In the genomic region with DNA sequence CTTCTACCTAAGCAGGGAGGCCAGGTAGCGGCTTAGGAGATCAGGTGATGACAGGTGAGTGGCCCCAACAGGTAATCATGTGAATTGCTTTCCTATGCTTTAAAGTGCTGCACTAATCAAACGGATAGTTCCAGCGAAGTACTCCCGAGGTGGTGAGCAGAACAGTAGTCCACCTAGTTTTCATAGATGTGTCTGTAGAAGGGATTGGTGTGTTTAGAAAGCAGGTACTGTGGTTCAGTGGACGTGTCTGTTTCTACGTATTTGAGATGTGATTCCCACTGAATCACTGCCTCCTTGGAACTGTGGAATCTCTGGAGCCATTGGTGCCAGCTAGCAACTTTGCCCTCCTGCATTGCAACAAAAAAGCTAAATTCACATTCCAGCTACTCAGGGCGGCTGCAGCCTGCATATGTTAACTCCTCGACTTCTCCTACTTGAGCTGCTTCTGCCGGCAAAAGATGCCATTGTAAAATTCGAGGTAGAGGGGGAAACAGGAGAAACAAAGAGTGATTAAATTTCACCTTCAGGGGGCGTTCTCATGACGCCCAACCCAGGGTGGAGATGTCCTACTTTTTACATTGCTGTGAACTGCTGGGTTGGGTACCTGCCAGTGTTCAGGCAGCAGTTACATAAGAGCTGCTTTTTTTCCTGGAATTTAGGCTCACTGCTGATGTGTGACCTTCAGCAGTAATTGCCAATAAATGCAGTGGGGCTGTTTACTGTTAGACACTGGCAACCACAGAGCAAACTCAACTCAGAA, we compare ENCODE assay signal across 8 cellular contexts.
DNase-seq lines count a peak whose midpoint lies in the region; ATAC-seq, FAIRE-seq and TF ChIP-seq lines count a peak whose summit lies in the region.

No MANE protein-coding gene starts in this region.

- in situ Hi-C loops in ACHN (cut with HindIII; ENCODE audit: low pct_ligation_motif_present, low pct_unique_long_range_greater_than_20kb, low sequenced_read_pairs) = loop anchor here (25.0 kb wide), 1 partner anchor 342 kb away; no protein-coding TSS in a partner anchor

- peaks cover 60% of the 10 kb centered on the region for H3K4me1 ChIP-seq in lower lobe of right lung

- H3K4me3 ChIP-seq in lower lobe of right lung = no peak overlapping the region

- peak overlapping the region; percentile 73 for H3K27ac ChIP-seq in lower lobe of right lung

- no peaks in the 10 kb centered on the region for H3K27me3 ChIP-seq in lower lobe of right lung (ENCODE audit: low read depth)

- ATAC-seq in GM18868 (IDR thresholded peaks at IDR 0.05; ENCODE audit: unreplicated experiment) (peak; percentile 55), lower lobe of right lung (peak; percentile 82 to 87), HG02884 (IDR thresholded peaks at IDR 0.05; ENCODE audit: unreplicated experiment) (no peak), HG03342 (IDR thresholded peaks at IDR 0.05; ENCODE audit: unreplicated experiment) (no peak)

- no peaks in the 10 kb centered on the region for H3K9me3 ChIP-seq in lower lobe of right lung

- peak; percentile 69 for DNase-seq in ACHN
- peak; percentile 80 for DNase-seq in RPMI7951 (ENCODE audit: low read depth)
- peak; percentile 79 to 88 for DNase-seq in dermis microvascular lymphatic vessel endothelial cell (ENCODE audit: low read depth in 2 of 2)
- DNase-seq in lower lobe of right lung = no peak
- peak; percentile 80 for DNase-seq in urothelium cell line (ENCODE audit: low spot score)

- peak; percentile 77 for FAIRE-seq in urothelium cell line (lab: Jason Lieb, UNC)

- peak; percentile 37 for TF ChIP-seq CTCF in lower lobe of right lung (IDR thresholded peaks at IDR 0.05)

- intact Hi-C loops in lower lobe of right lung (cut with DNase I) = no loop called here

- H3K36me3 ChIP-seq in lower lobe of right lung = peaks cover 11% of the 10 kb centered on the region

Comparison
In these comparisons a context has a peak if more than half of its experiments do, and no peak if none do; other contexts are left out.
1. ATAC-seq: peak in GM18868 (single experiment) and lower lobe of right lung (2 of 2); none in HG02884 (single experiment) and HG03342 (single experiment).